ENCODE assay signal across 18 cellular contexts in genomic region chr22:48192071-48192470, GRCh38.
"Had no signal": no experiment of that assay in that cellular context is flagged by ENCODE, and none has a peak within 500 bp of the region (broad histone marks: within the 10 kb centered on the region; RNA-seq: fewer than 3 reads in every experiment).

No MANE protein-coding gene starts in this region.

- H3K4me1 ChIP-seq: stomach, suprapubic skin, testis, thyroid gland, tibial artery, tibial nerve, transverse colon, upper lobe of left lung, upper lobe of right lung, uterus, vagina had no signal

- ATAC-seq: stimulated activated effector memory CD8-positive, alpha-beta T cell treated with anti-CD3 and anti-CD28 coated beads, Interleukin-12 subunit alpha, Interleukin-12 subunit beta, amount 100 ng/mL, for 72 hours; stimulated activated memory B cell treated with anti-CD40 and anti-IgM and Interleukin-4, amounts not matched to agents 10 μg/mL and 1 μg/mL and 100 μg/mL, for 72 hours; stimulated activated naive B cell treated with anti-CD40 and anti-IgM and Interleukin-4, amounts not matched to agents 10 μg/mL and 1 μg/mL and 100 μg/mL, for 72 hours; stimulated activated naive CD8-positive, alpha-beta T cell treated with anti-CD3 and anti-CD28 coated beads, Interleukin-15, amount 100 ng/mL, for 72 hours; stimulated activated naive CD8-positive, alpha-beta T cell treated with anti-CD3 and anti-CD28 coated beads, Interleukin-15, Interleukin-2, amounts not matched to agents 100 U/mL and 50 U/mL, for 24 hours; upper lobe of right lung had no signal

- FAIRE-seq: urothelium cell line had no signal

- H3K9me3 ChIP-seq: testis, thyroid gland, upper lobe of right lung had no signal

- H3K27ac ChIP-seq: stomach, suprapubic skin, testis, thoracic aorta, thyroid gland, tibial artery, tibial nerve, transverse colon, upper lobe of left lung, upper lobe of right lung, uterus, vagina had no signal

- H3K4me3 ChIP-seq: stomach, suprapubic skin, testis, thoracic aorta, thyroid gland, tibial artery, tibial nerve, transverse colon, upper lobe of left lung, upper lobe of right lung, uterus, vagina had no signal

- H3K36me3 ChIP-seq: stomach, suprapubic skin, thoracic aorta, thyroid gland, tibial artery, tibial nerve, transverse colon, upper lobe of left lung, upper lobe of right lung, uterus, vagina had no signal
